Comparison of ENCODE assay signal across 8 cellular contexts in the genomic region with DNA sequence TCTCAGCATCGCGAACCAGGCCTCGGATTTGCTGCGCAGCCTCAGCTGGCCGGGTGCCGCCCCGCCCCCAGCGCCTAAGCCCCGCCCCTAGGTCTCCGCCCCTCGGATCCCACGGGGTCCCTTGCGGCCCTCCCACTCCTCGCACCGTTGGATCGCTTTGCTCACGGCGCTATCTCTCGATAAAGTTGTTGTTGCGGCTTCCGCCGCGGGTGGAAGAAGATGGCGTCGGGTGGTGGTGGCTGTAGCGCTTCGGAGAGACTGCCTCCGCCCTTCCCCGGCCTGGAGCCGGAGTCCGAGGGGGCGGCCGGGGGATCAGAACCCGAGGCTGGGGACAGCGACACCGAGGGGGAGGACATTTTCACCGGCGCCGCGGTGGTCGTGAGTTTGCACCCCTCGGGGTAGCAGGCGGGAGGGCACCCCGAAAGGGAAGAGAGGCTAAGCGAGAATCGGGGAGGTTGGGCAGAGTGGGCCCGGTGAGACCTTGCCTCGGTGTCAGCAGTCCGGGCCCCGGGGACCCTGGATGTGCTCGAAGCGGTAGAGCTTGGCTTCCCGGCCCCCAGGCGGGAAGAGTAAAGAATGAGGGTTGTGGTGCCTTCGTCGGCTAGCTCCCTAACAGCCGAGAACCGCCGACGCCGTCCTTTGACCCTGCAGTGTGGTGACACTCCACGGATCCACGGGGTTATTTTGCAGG. TPM values are rescaled to one million over a fixed set of nuclear protein-coding genes. Genes with fewer than 3 reads are reported as not detected.
A peak's percentile ranks its signal among the peaks of the same experiment; 100 is the strongest.
DNase-seq lines count a peak whose midpoint lies in the region; ATAC-seq and TF ChIP-seq lines count a peak whose summit lies in the region.

SNX1 (plus strand) TSS at position 188 of the 691 bp plus-strand sequence; CDS start at position 220, 32 bp downstream.

- H2BK15ac ChIP-seq in H9 (ENCODE audit: low read depth, low read length), result no peak within 1 kb of the TSS

- H3K18ac ChIP-seq in H9 (ENCODE audit: insufficient read length, low read depth, low read length), result peak within 1 kb of the TSS; percentile 29

- H3T11ph ChIP-seq in H9 (ENCODE audit: low read length), result no peak within 1 kb of the TSS

- H4K5ac ChIP-seq in H9 (ENCODE audit: insufficient read length, low read depth, low read length), result no peak within 1 kb of the TSS

- DNase-seq in H9, result peak; percentile 92
- peak; percentile 89 for DNase-seq in MV-4-11 (lab: John Stamatoyannopoulos, UW)
- DNase-seq in SJCRH30, result peak; percentile 95 to 96
- DNase-seq in activated gamma-delta T cell treated with Interleukin-2 at 50 U/mL for 16 hours, result peak; percentile 97
- peak; percentile 86 for DNase-seq in fibroblast of the conjunctiva (ENCODE audit: low read depth)
- peak; percentile 97 for DNase-seq in nephron progenitor cell
- DNase-seq in stimulated activated naive CD8-positive, alpha-beta T cell treated with anti-CD3 and anti-CD28 coated beads, Interleukin-15, Interleukin-2, amounts not matched to agents 100 U/mL and 50 U/mL, for 24 hours, result peak; percentile 93

- peaks cover 12% of the 10 kb centered on the region for H3K23me2 ChIP-seq in H9 (ENCODE audit: insufficient read length, low read depth, low read length, poor library complexity, severe bottlenecking)

- no peak within 1 kb of the TSS for H3K23ac ChIP-seq in H9 (ENCODE audit: insufficient read length, low read depth, low read length)

- no CpG with 5 or more reads among the region's 63 CpGs for WGBS in H9 (ENCODE audit: extremely low coverage, insufficient read length, low lambda C conversion rate)

- peaks cover 6% of the 10 kb centered on the region for H4K20me1 ChIP-seq in DOHH2 (ENCODE audit: control insufficient read depth, insufficient read depth, low read depth, low read length)
- H4K20me1 ChIP-seq in H9 (ENCODE audit: control insufficient read depth, insufficient read depth, insufficient read length), result no peaks in the 10 kb centered on the region

- no peak within 1 kb of the TSS; the same call in 1 of the 2 replicates for H3K14ac ChIP-seq in H9 (ENCODE audit: insufficient read depth, low read length)

- no peaks in the 10 kb centered on the region for H3K9me3 ChIP-seq in DOHH2 (ENCODE audit: control insufficient read depth, insufficient read depth, low read length)
- H3K9me3 ChIP-seq in H9 (ENCODE audit: control insufficient read depth, low read depth, low read length), result no peaks in the 10 kb centered on the region
- no peaks in the 10 kb centered on the region for H3K9me3 ChIP-seq in SJCRH30 (replicated peaks)

- H4K8ac ChIP-seq in H9 (replicated peaks; ENCODE audit: insufficient read length, low read depth, low read length), result no peak within 1 kb of the TSS

- H2BK5ac ChIP-seq in H9 (ENCODE audit: insufficient read length, low read length), result no peak within 1 kb of the TSS

- H3K9ac ChIP-seq in H9 (ENCODE audit: extremely low read depth, insufficient read length, low read length), result peak within 1 kb of the TSS; percentile 62

- H3K9me3 Mint-ChIP-seq in H9 (no peaks in the 10 kb centered on the region), nephron progenitor cell (no peaks in the 10 kb centered on the region)

- H3K79me1 ChIP-seq in H9 (ENCODE audit: insufficient read depth, low read depth, low read length, poor library complexity, severe bottlenecking), result peaks cover 5% of the 10 kb centered on the region

- no peak within 1 kb of the TSS for H2BK12ac ChIP-seq in H9 (ENCODE audit: insufficient read length, low read depth, low read length)

- no peak within 1 kb of the TSS for H2BK20ac ChIP-seq in H9 (ENCODE audit: low read depth, low read length, poor library complexity, severe bottlenecking)

- H3F3A ChIP-seq in DOHH2 (ENCODE audit: control insufficient read depth, insufficient read depth), result peaks cover 6% of the 10 kb centered on the region; the same call in 1 of the 2 replicates

- H3K36me3 Mint-ChIP-seq in H9 (ENCODE audit: insufficient read depth in 1 of 3, low read depth in 3 of 3) (peaks cover 0 to 4% (median 1%) of the 10 kb centered on the region in 3 experiments; a peak in 2 of 7 replicates), nephron progenitor cell (ENCODE audit: low read depth) (peaks cover 14% of the 10 kb centered on the region)

- no peak for TF ChIP-seq CTCF in DOHH2 (IDR thresholded peaks at IDR 0.05; ENCODE audit: low read depth, low read length, poor library complexity, severe bottlenecking)
- no peak for TF ChIP-seq CTCF in H9 (conservative IDR thresholded peaks at IDR 0.05)
- TF ChIP-seq CTCF in nephron progenitor cell (IDR thresholded peaks at IDR 0.05), result no peak

- no peak within 1 kb of the TSS for H3K56ac ChIP-seq in H9 (ENCODE audit: insufficient read length, low read depth, low read length)

- H3K36me3 ChIP-seq in DOHH2 (ENCODE audit: control insufficient read depth, low read length), result peaks cover 17% of the 10 kb centered on the region
- H3K36me3 ChIP-seq in SJCRH30, result no peaks in the 10 kb centered on the region

- H3K4me1 Mint-ChIP-seq in H9 (peaks cover 28 to 46% of the 10 kb centered on the region in 2 experiments), nephron progenitor cell (peaks cover 60% of the 10 kb centered on the region)

- H3K9me2 ChIP-seq in DOHH2 (replicated peaks; ENCODE audit: control insufficient read depth, low read length), result no peaks in the 10 kb centered on the region

- H3K27ac Mint-ChIP-seq in H9 (peak within 1 kb of the TSS; percentile 24 to 91 (median 58); a peak in 4 of 7 replicates), nephron progenitor cell (peak within 1 kb of the TSS; percentile 94)

- H3K4me3 Mint-ChIP-seq in H9, result peak within 1 kb of the TSS; percentile 95 to 99
- peak within 1 kb of the TSS; percentile 97 for H3K4me3 Mint-ChIP-seq in nephron progenitor cell

- H3K27ac ChIP-seq in DOHH2 (ENCODE audit: low read depth, low read length), result peak within 1 kb of the TSS; percentile 80; the same call in 1 of the 2 replicates
- no peak within 1 kb of the TSS for H3K27ac ChIP-seq in H9 (ENCODE audit: insufficient read length, low read depth, low read length)
- H3K27ac ChIP-seq in SJCRH30, result peak within 1 kb of the TSS; percentile 44

- H3K4ac ChIP-seq in H9 (ENCODE audit: low read depth, low read length), result no peak within 1 kb of the TSS

- no peak within 1 kb of the TSS for H2AFZ ChIP-seq in H9 (ENCODE audit: low read length)

- H4K91ac ChIP-seq in H9 (ENCODE audit: insufficient read length, low read depth, low read length), result no peak within 1 kb of the TSS

- no peak within 1 kb of the TSS for H2BK120ac ChIP-seq in H9 (ENCODE audit: low read depth, low read length, poor library complexity, severe bottlenecking)

- H3K79me2 ChIP-seq in DOHH2 (ENCODE audit: control insufficient read depth, low read length) (peaks cover 95% of the 10 kb centered on the region), H9 (ENCODE audit: insufficient read depth, low read length) (peaks cover 2% of the 10 kb centered on the region; the same call in 1 of the 2 replicates)

- no peak within 1 kb of the TSS for H2AK5ac ChIP-seq in H9 (ENCODE audit: insufficient read length, low read length)

- H3K4me2 ChIP-seq in DOHH2 (ENCODE audit: low read length) (peak within 1 kb of the TSS; percentile 87), H9 (ENCODE audit: insufficient read depth, insufficient read length, low read length) (peak within 1 kb of the TSS; percentile 94)

- H3K27me3 ChIP-seq in DOHH2 (ENCODE audit: control insufficient read depth, low read length), result no peaks in the 10 kb centered on the region
- H3K27me3 ChIP-seq in H9 (ENCODE audit: insufficient read depth, low read length), result no peaks in the 10 kb centered on the region
- H3K27me3 ChIP-seq in SJCRH30, result no peaks in the 10 kb centered on the region

- peak within 1 kb of the TSS; percentile 83 for H3K4me3 ChIP-seq in DOHH2 (ENCODE audit: low read length)
- H3K4me3 ChIP-seq in SJCRH30, result peak within 1 kb of the TSS; percentile 82

- ATAC-seq in stimulated activated naive CD8-positive, alpha-beta T cell treated with anti-CD3 and anti-CD28 coated beads, Interleukin-15, Interleukin-2, amounts not matched to agents 100 U/mL and 50 U/mL, for 24 hours, result peak; percentile 72

- peaks cover 61% of the 10 kb centered on the region for H3K4me1 ChIP-seq in DOHH2 (ENCODE audit: control insufficient read depth, low read length)
- no peaks in the 10 kb centered on the region for H3K4me1 ChIP-seq in H9 (ENCODE audit: insufficient read depth, low read length)
- peaks cover 6% of the 10 kb centered on the region; the same call in 1 of the 2 replicates for H3K4me1 ChIP-seq in SJCRH30

- H3K27me3 Mint-ChIP-seq in H9 (ENCODE audit: low read depth), result no peaks in the 10 kb centered on the region
- H3K27me3 Mint-ChIP-seq in nephron progenitor cell (ENCODE audit: low read depth, poor library complexity), result no peaks in the 10 kb centered on the region

RNA-seq across cellular contexts. Expression of gene SNX1, which starts in this region (rescaled TPM):
- 52.8 and 58.8 TPM in 2 replicates for total RNA-seq in H9 (2021)
- total RNA-seq in SJCRH30 (2014; rRNA removed; shearing (Covaris generic)), result 38.9 and 46.6 TPM in 2 replicates
